In the genomic region with DNA sequence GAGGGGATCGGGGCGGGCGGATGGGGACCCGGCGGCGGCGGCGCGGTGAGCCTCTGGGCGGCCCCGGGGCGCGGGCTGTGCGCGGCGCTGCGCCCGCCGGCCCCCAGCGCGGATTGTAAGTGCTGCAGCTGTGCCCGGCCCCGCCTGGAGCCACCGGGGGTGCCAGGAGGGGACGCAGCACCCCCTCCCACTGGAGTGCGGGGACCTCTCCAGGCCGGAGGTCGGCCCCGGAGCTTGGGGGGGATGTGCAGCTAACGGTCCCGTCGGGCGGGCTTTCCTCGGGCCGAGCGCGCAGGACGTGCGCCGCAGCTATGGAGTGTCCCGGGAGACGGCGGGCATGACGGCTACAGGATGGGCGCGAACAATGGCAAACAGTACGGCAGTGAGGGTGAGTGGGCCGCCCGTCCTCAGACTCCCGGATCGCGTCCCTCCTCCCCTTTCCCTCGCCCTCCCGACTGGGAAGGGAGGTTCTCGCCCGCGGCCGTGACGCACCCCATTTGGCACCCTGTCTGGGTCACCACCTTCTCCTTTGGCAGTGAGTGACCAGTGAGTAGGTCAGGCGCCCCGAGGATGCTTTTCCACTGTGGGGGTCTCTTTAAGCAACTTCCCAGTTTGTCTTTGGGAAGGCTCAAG, we compare ENCODE assay signal across 8 cellular contexts. TPM values are rescaled to one million over a fixed set of nuclear protein-coding genes. Genes with fewer than 3 reads are reported as not detected.
A peak's percentile ranks its signal among the peaks of the same experiment; 100 is the strongest.
DNase-seq lines count a peak whose midpoint lies in the region; ATAC-seq and TF ChIP-seq lines count a peak whose summit lies in the region.

No MANE protein-coding gene starts in this region.

- POLR2A ChIA-PET in activated CD4-positive, alpha-beta T cell treated with anti-CD3 and anti-CD28 coated beads, Interleukin-2, amount 10 ng/mL, durations not matched to agents 7 days and 5 days (lab: Charles Lee), result no interaction called here

- ATAC-seq in esophagus mucosa (peak; percentile 60), GM19467 (IDR thresholded peaks at IDR 0.05; ENCODE audit: unreplicated experiment) (no peak)

- CTCF ChIA-PET in activated CD4-positive, alpha-beta T cell treated with anti-CD3 and anti-CD28 coated beads, Interleukin-2, amount 10 ng/mL, durations not matched to agents 7 days and 5 days (lab: Charles Lee), result no interaction called here

- in situ Hi-C loops in G401 (cut with HindIII; ENCODE audit: low sequenced_read_pairs), result no loop called here

- peaks cover 11% of the 10 kb centered on the region for H3K36me3 Mint-ChIP-seq in mesothelial cell of epicardium
- H3K36me3 Mint-ChIP-seq in activated CD4-positive, alpha-beta T cell treated with anti-CD3 and anti-CD28 coated beads, Interleukin-2, amount 10 ng/mL, durations not matched to agents 7 days and 5 days (ENCODE audit: low read depth), result no peaks in the 10 kb centered on the region

- H3K9me3 Mint-ChIP-seq in mesothelial cell of epicardium, result no peaks in the 10 kb centered on the region
- no peaks in the 10 kb centered on the region for H3K9me3 Mint-ChIP-seq in activated CD4-positive, alpha-beta T cell treated with anti-CD3 and anti-CD28 coated beads, Interleukin-2, amount 10 ng/mL, durations not matched to agents 7 days and 5 days

- peak overlapping the region; percentile 91 for H3K27ac Mint-ChIP-seq in mesothelial cell of epicardium
- H3K27ac Mint-ChIP-seq in activated CD4-positive, alpha-beta T cell treated with anti-CD3 and anti-CD28 coated beads, Interleukin-2, amount 10 ng/mL, durations not matched to agents 7 days and 5 days, result no peak overlapping the region

- TF ChIP-seq CTCF in LNCaP clone FGC (IDR thresholded peaks at IDR 0.05; ENCODE audit: control insufficient read depth, extremely low read depth, insufficient read depth) (no peak), mesothelial cell of epicardium (IDR thresholded peaks at IDR 0.05; ENCODE audit: unreplicated experiment) (no peak)

- DNase-seq in Ammon's horn (ENCODE audit: low spot score) (peak; percentile 50), LNCaP clone FGC (ENCODE audit: low read depth) (no peak), mesothelial cell of epicardium (ENCODE audit: low spot score in 2 of 2, unreplicated experiment in 2 of 2) (peak in 1 of 2 experiments; percentile 60), G401 (ENCODE audit: low spot score) (no peak), AML-193 (lab: John Stamatoyannopoulos, UW) (no peak)
- DNase-seq in activated CD4-positive, alpha-beta T cell treated with anti-CD3 and anti-CD28 coated beads, Interleukin-2, amount 10 ng/mL, durations not matched to agents 7 days and 5 days, result no peak

- H3K27me3 Mint-ChIP-seq in mesothelial cell of epicardium (ENCODE audit: low read depth), result peaks cover 2% of the 10 kb centered on the region
- H3K27me3 Mint-ChIP-seq in activated CD4-positive, alpha-beta T cell treated with anti-CD3 and anti-CD28 coated beads, Interleukin-2, amount 10 ng/mL, durations not matched to agents 7 days and 5 days, result peaks cover 30% of the 10 kb centered on the region

- peaks cover 65% of the 10 kb centered on the region for H3K4me1 Mint-ChIP-seq in mesothelial cell of epicardium
- H3K4me1 Mint-ChIP-seq in activated CD4-positive, alpha-beta T cell treated with anti-CD3 and anti-CD28 coated beads, Interleukin-2, amount 10 ng/mL, durations not matched to agents 7 days and 5 days, result no peaks in the 10 kb centered on the region

- peak overlapping the region; percentile 60 for H3K4me3 ChIP-seq in LNCaP clone FGC (ENCODE audit: low read depth, low read length)

- peak overlapping the region; percentile 83 for H3K4me3 Mint-ChIP-seq in mesothelial cell of epicardium
- no peak overlapping the region for H3K4me3 Mint-ChIP-seq in activated CD4-positive, alpha-beta T cell treated with anti-CD3 and anti-CD28 coated beads, Interleukin-2, amount 10 ng/mL, durations not matched to agents 7 days and 5 days

RNA-seq across cellular contexts. Expression of gene FBXL7, which starts 0.5 kb away (rescaled TPM):
- total RNA-seq in esophagus mucosa (2.0 TPM), mesothelial cell of epicardium (68.8 to 70.7 TPM (median 70.0 TPM) in 3 replicates)
- not detected in 2 replicates for total RNA-seq in G401 (2014; rRNA removed; shearing (Covaris generic))
- total RNA-seq in activated CD4-positive, alpha-beta T cell treated with anti-CD3 and anti-CD28 coated beads, Interleukin-2, amount 10 ng/mL, durations not matched to agents 7 days and 5 days, result not detected

Comparison
In these comparisons a context has a peak if more than half of its experiments do, and no peak if none do; other contexts are left out.
1. RNA of gene FBXL7, which starts 0.5 kb away (total RNA-seq): 68.8 to 70.7 TPM in mesothelial cell of epicardium; 2.0 TPM in esophagus mucosa (single experiment), not detected in activated CD4-positive, alpha-beta T cell treated with anti-CD3 and anti-CD28 coated beads, Interleukin-2, amount 10 ng/mL, durations not matched to agents 7 days and 5 days and not detected in G401; every median in the first group is over 10 times any median in the second.